In the genomic region with DNA sequence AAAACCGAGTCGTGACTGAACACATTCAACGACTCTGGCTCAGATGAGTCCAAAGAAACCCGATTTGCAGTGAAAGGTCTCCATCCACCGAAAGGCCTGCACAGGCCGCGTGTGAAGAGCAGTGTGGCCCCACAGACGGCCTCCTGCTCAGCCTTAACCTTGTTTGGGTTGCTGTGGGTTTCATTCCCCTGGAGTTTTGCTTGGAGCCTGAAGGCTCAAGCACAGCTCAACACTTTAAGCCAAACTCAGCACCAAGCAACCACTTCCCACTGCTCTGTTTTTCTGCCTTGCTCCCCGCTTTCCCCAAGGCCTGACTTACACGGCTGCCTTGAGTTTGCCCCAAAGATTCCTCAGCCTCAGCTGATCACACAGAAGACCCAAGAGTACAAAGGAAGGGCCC, we compare ENCODE assay signal across 16 cellular contexts.
DNase-seq lines count a peak whose midpoint lies in the region; ATAC-seq and TF ChIP-seq lines count a peak whose summit lies in the region.
"Had no signal": no experiment of that assay in that cellular context is flagged by ENCODE, and none has a peak within 500 bp of the region (broad histone marks: within the 10 kb centered on the region; RNA-seq: fewer than 3 reads in every experiment).

No MANE protein-coding gene starts in this region.

- H3K36me3 ChIP-seq in cardiac muscle cell (no peaks in the 10 kb centered on the region), mesenchymal stem cell (ENCODE audit: control insufficient read depth in 1 of 2, insufficient read depth in 2 of 2, low read depth in 1 of 2, low read length in 2 of 2) (no peaks in the 10 kb centered on the region), rectal smooth muscle tissue (ENCODE audit: control insufficient read depth, insufficient read depth, low read length) (no peaks in the 10 kb centered on the region), vagina (no peaks in the 10 kb centered on the region)

- H4K91ac ChIP-seq in mesenchymal stem cell (ENCODE audit: low read length), result no peak overlapping the region

- no peak overlapping the region for H2AFZ ChIP-seq in mesenchymal stem cell (ENCODE audit: low read depth, low read length)

- H2BK15ac ChIP-seq in mesenchymal stem cell (ENCODE audit: low read depth, poor library complexity, severe bottlenecking), result no peak overlapping the region

- H3K9ac ChIP-seq in mesenchymal stem cell (ENCODE audit: low read length) (no peak overlapping the region), rectal smooth muscle tissue (ENCODE audit: low read length) (no peak overlapping the region)
- H3K9ac ChIP-seq: KMS-11 had no signal

- no peaks in the 10 kb centered on the region for H3K79me1 ChIP-seq in mesenchymal stem cell (replicated peaks; ENCODE audit: low read length, poor library complexity, severe bottlenecking)

- intact Hi-C loops in Right ventricle myocardium inferior (cut with DNase I) (no loop called here), vagina (cut with DNase I) (no loop called here)

- H3K4me2 ChIP-seq in mesenchymal stem cell (ENCODE audit: low read length, poor library complexity, severe bottlenecking), result no peak overlapping the region
- H3K4me2 ChIP-seq: KMS-11 had no signal

- peak overlapping the region in 1 of 2 experiments; percentile 64 for H3K23ac ChIP-seq in mesenchymal stem cell (ENCODE audit: low read length in 2 of 2)

- H3K27me3 ChIP-seq in cardiac muscle cell (no peaks in the 10 kb centered on the region), mesenchymal stem cell (ENCODE audit: control insufficient read depth in 1 of 2, insufficient read depth in 1 of 2, low read length in 2 of 2) (peaks cover 0 to 2% of the 10 kb centered on the region in 2 experiments), rectal smooth muscle tissue (ENCODE audit: control insufficient read depth, insufficient read depth, low read length) (no peaks in the 10 kb centered on the region), vagina (no peaks in the 10 kb centered on the region)

- H3K9me3 ChIP-seq in cardiac muscle cell (ENCODE audit: low read depth) (no peaks in the 10 kb centered on the region), mesenchymal stem cell (ENCODE audit: control insufficient read depth, low read length) (no peaks in the 10 kb centered on the region), vagina (no peaks in the 10 kb centered on the region)

- H4K8ac ChIP-seq in mesenchymal stem cell (ENCODE audit: low read length), result no peak overlapping the region

- H2BK5ac ChIP-seq in mesenchymal stem cell (ENCODE audit: low read depth, low read length, poor library complexity, severe bottlenecking), result no peak overlapping the region

- peak overlapping the region in 1 of 2 experiments; percentile 44 for H2BK12ac ChIP-seq in mesenchymal stem cell (ENCODE audit: low read length in 2 of 2)

- no peak for TF ChIP-seq POLR2A in vagina (IDR thresholded peaks at IDR 0.05)

- 92% methylated on average over 10 of the region's 10 CpGs for WGBS in mesenchymal stem cell

- no peak overlapping the region for H2BK120ac ChIP-seq in mesenchymal stem cell (ENCODE audit: low read depth, low read length)

- peaks cover 41% of the 10 kb centered on the region for H3K4me1 ChIP-seq in cardiac muscle cell (ENCODE audit: low read depth)
- H3K4me1 ChIP-seq in mesenchymal stem cell (ENCODE audit: control insufficient read depth, insufficient read depth, low read depth, low read length), result peaks cover 3% of the 10 kb centered on the region
- peaks cover 50% of the 10 kb centered on the region for H3K4me1 ChIP-seq in rectal smooth muscle tissue (ENCODE audit: control insufficient read depth, insufficient read depth, low read length)
- H3K4me1 ChIP-seq in vagina, result peaks cover 29% of the 10 kb centered on the region

- H3K4me3 ChIP-seq in cardiac muscle cell (no peak overlapping the region), mesenchymal stem cell (ENCODE audit: insufficient read depth in 1 of 2, low read depth in 1 of 2, low read length in 2 of 2) (no peak overlapping the region), rectal smooth muscle tissue (ENCODE audit: low read length) (no peak overlapping the region), vagina (no peak overlapping the region)

- DNase-seq in cardiac muscle cell (ENCODE audit: low read depth in 1 of 2, low spot score in 1 of 2), result no peak
- DNase-seq in Right ventricle myocardium inferior (ENCODE audit: missing footprints), result no peak
- DNase-seq in mesenchymal stem cell, result no peak
- DNase-seq in vagina (ENCODE audit: extremely low spot score in 2 of 2), result no peak
- no peak for DNase-seq in superior temporal gyrus (ENCODE audit: extremely low spot score)
- no peak for DNase-seq in NCI-H82 (lab: John Stamatoyannopoulos, UW)
- no peak for DNase-seq in Kasumi-1 (lab: John Stamatoyannopoulos, UW)
- DNase-seq: 8988T; activated naive CD4-positive, alpha-beta T cell treated with anti-CD3 and anti-CD28 coated beads, Interleukin-2, amount 10 ng/mL, durations not matched to agents 7 days and 5 days; EL; NCI-H2029; SW 1271 had no signal

- H2AK5ac ChIP-seq in mesenchymal stem cell (ENCODE audit: low read length, severe bottlenecking), result peak overlapping the region; percentile 30

- ATAC-seq in Right ventricle myocardium inferior, result no peak
- ATAC-seq: HCT116 had no signal

- no peak overlapping the region for H3K4ac ChIP-seq in mesenchymal stem cell (ENCODE audit: low read depth in 1 of 2, low read length in 2 of 2)

- no peak overlapping the region for H3K18ac ChIP-seq in mesenchymal stem cell (ENCODE audit: low read depth in 1 of 2, low read length in 2 of 2)

- TF ChIP-seq CTCF in cardiac muscle cell (IDR thresholded peaks at IDR 0.05; ENCODE audit: low read depth, low read length), result no peak
- TF ChIP-seq CTCF in vagina (IDR thresholded peaks at IDR 0.05), result no peak

- no peak overlapping the region for H3K14ac ChIP-seq in mesenchymal stem cell (ENCODE audit: low read length in 2 of 2)

- H3K27ac ChIP-seq in cardiac muscle cell (peak overlapping the region; percentile 88), mesenchymal stem cell (ENCODE audit: low read length, poor library complexity, severe bottlenecking) (peak overlapping the region; percentile 7), rectal smooth muscle tissue (ENCODE audit: low read depth, low read length) (peak overlapping the region; percentile 90), vagina (peak overlapping the region; percentile 39)
- H3K27ac ChIP-seq: epithelial cell of prostate, KMS-11 had no signal

Comparison
In these comparisons a context has a peak if more than half of its experiments do, and no peak if none do; other contexts are left out.
1. H3K27ac ChIP-seq: peak in every context shown above with its lines; median percentile 90 in rectal smooth muscle tissue; 88 in cardiac muscle cell; 39 in vagina; 7 in mesenchymal stem cell.